In the genomic region with DNA sequence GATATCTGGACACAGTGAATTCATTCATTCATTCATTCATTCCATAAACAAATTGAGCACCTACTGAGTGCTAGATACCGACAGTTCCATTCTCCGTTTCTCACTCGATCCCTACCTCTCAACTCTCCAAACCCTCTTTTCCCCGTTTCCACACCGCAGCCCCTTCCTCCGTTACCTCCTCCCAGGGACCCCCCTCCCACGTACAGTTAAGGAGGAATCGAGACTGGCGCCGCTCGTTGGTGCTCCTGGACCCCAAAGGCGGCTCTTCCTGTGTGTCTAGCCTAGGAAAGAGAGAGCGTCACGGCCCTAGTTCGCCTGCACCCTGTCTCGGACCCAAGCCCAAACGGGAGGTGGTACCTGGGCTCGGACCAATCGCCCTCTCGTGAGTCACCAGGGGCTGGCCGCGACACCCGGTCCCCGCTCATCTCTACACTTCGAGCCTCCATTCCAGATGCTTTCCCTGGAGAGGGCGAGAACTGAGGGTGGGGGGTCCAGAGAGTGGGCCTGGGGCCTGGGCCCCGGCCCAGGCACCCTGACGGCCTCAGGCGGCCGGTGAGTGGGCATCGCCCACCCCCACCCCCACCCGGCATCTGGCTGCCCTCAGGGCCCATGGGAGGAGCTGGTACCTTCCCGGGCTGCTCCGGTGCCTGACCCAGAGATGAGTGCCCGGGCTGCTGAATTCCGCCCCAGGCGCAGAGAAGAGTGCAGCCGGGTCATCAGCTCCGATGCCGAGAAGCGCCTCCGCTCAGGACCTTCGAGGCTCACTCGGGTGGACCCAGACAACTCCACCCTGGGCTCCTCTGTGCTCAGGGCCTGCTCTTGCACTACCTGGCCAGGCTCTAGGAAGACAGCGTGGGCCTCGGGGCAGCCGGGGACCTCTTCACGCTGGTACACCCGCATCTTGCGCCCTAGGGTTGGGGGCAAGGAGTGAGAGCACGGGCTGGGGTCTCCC, we compare ENCODE assay signal across 8 cellular contexts. TPM values are rescaled to one million over a fixed set of nuclear protein-coding genes. Genes with fewer than 3 reads are reported as not detected.
DNase-seq lines count a peak whose midpoint lies in the region; ATAC-seq and TF ChIP-seq lines count a peak whose summit lies in the region.

No MANE protein-coding gene starts in this region.

- H3K4me3 Mint-ChIP-seq in H9 = peak overlapping the region; percentile 82 to 92
- H3K4me3 Mint-ChIP-seq in stimulated activated effector memory CD8-positive, alpha-beta T cell treated with anti-CD3 and anti-CD28 coated beads, Interleukin-12 subunit alpha, Interleukin-12 subunit beta, amount 100 ng/mL, for 72 hours = peak overlapping the region; percentile 87

- no peaks in the 10 kb centered on the region for H4K20me1 ChIP-seq in H9 (ENCODE audit: control insufficient read depth, insufficient read depth, insufficient read length)
- no peaks in the 10 kb centered on the region for H4K20me1 ChIP-seq in hepatocyte (ENCODE audit: insufficient read depth, poor library complexity, severe bottlenecking)

- CTCF ChIA-PET in GM10248 (lab: Yijun Ruan, JAX) = interaction anchor here (1.2 to 1.6 kb wide), 4 partner anchors 10 to 134 kb away, joined by 3 read pairs; a partner anchor contains a TSS

- POLR2A ChIA-PET in GM10248 (lab: Yijun Ruan, JAX) = interaction anchor here (0.5 to 1.0 kb wide), 4 partner anchors 9 to 219 kb away, joined by 3 to 7 read pairs (median 6); no protein-coding TSS in a partner anchor

- H4K5ac ChIP-seq in H9 (ENCODE audit: insufficient read length, low read depth, low read length) = no peak overlapping the region

- H3K27ac Mint-ChIP-seq in H9 = peak overlapping the region; percentile 91 to 97 (median 97); a peak in 6 of 7 replicates
- H3K27ac Mint-ChIP-seq in stimulated activated effector memory CD8-positive, alpha-beta T cell treated with anti-CD3 and anti-CD28 coated beads, Interleukin-12 subunit alpha, Interleukin-12 subunit beta, amount 100 ng/mL, for 72 hours = peak overlapping the region; percentile 95

- no peaks in the 10 kb centered on the region for H3K9me2 ChIP-seq in hepatocyte (replicated peaks; ENCODE audit: insufficient read depth)

- no peak overlapping the region for H3T11ph ChIP-seq in H9 (ENCODE audit: low read length)

- DNase-seq in H9 = peak; percentile 57
- DNase-seq in hepatocyte (ENCODE audit: low spot score) = peak; percentile 21
- no peak for DNase-seq in stimulated activated effector memory CD8-positive, alpha-beta T cell treated with anti-CD3 and anti-CD28 coated beads, Interleukin-12 subunit alpha, Interleukin-12 subunit beta, amount 100 ng/mL, for 72 hours (ENCODE audit: low spot score in 2 of 2)
- DNase-seq in GM10248 (ENCODE audit: extremely low spot score) = no peak
- DNase-seq in GM19238 (ENCODE audit: insufficient read length, low spot score) = no peak
- DNase-seq in activated CD4-positive, CD25-positive, alpha-beta regulatory T cell (lab: John Stamatoyannopoulos, UW) = no peak
- DNase-seq in NCI-H2081 treated with DMSO at 0.1 percent for 48 hours (lab: John Stamatoyannopoulos, UW) = no peak

- H3K4ac ChIP-seq in H9 (ENCODE audit: low read depth, low read length) = no peak overlapping the region

- no peaks in the 10 kb centered on the region for H3K27me3 ChIP-seq in H9 (ENCODE audit: insufficient read depth, low read length)
- H3K27me3 ChIP-seq in hepatocyte = no peaks in the 10 kb centered on the region

- no peaks in the 10 kb centered on the region for H3K9me3 ChIP-seq in H9 (ENCODE audit: control insufficient read depth, low read depth, low read length)
- no peaks in the 10 kb centered on the region for H3K9me3 ChIP-seq in hepatocyte (ENCODE audit: low read depth)

- H4K91ac ChIP-seq in H9 (ENCODE audit: insufficient read length, low read depth, low read length) = no peak overlapping the region

- peak overlapping the region; percentile 8; the same call in 1 of the 2 replicates for H3K14ac ChIP-seq in H9 (ENCODE audit: insufficient read depth, low read length)

- H3K4me3 ChIP-seq in hepatocyte = peak overlapping the region; percentile 16

- H2AK5ac ChIP-seq in H9 (ENCODE audit: insufficient read length, low read length) = no peak overlapping the region

- H3K56ac ChIP-seq in H9 (ENCODE audit: insufficient read length, low read depth, low read length) = no peak overlapping the region

- peak overlapping the region; percentile 6 for H3K18ac ChIP-seq in H9 (ENCODE audit: insufficient read length, low read depth, low read length)

- no peak overlapping the region for H2BK15ac ChIP-seq in H9 (ENCODE audit: low read depth, low read length)

- no peak overlapping the region for H2BK120ac ChIP-seq in H9 (ENCODE audit: low read depth, low read length, poor library complexity, severe bottlenecking)

- no peak for TF ChIP-seq CTCF in H9 (conservative IDR thresholded peaks at IDR 0.05)
- TF ChIP-seq CTCF in VCaP (conservative IDR thresholded peaks at IDR 0.05) = no peak
- TF ChIP-seq CTCF in hepatocyte (IDR thresholded peaks at IDR 0.05; ENCODE audit: poor library complexity) = no peak
- no peak for TF ChIP-seq CTCF in GM10248 (IDR thresholded peaks at IDR 0.05; ENCODE audit: control extremely low read depth, extremely low read depth, low read depth, missing control alignments)

- no peak overlapping the region for H3K23ac ChIP-seq in H9 (ENCODE audit: insufficient read length, low read depth, low read length)

- H3K9me3 Mint-ChIP-seq in H9 = no peaks in the 10 kb centered on the region
- no peaks in the 10 kb centered on the region for H3K9me3 Mint-ChIP-seq in stimulated activated effector memory CD8-positive, alpha-beta T cell treated with anti-CD3 and anti-CD28 coated beads, Interleukin-12 subunit alpha, Interleukin-12 subunit beta, amount 100 ng/mL, for 72 hours

- H3K4me2 ChIP-seq in H9 (ENCODE audit: insufficient read depth, insufficient read length, low read length) (peak overlapping the region; percentile 84), hepatocyte (peak overlapping the region; percentile 81)

- peaks cover 18% of the 10 kb centered on the region for H3K23me2 ChIP-seq in H9 (ENCODE audit: insufficient read length, low read depth, low read length, poor library complexity, severe bottlenecking)

- H3K79me1 ChIP-seq in H9 (ENCODE audit: insufficient read depth, low read depth, low read length, poor library complexity, severe bottlenecking) = peaks cover 2% of the 10 kb centered on the region

- no peak overlapping the region for H2AFZ ChIP-seq in H9 (ENCODE audit: low read length)
- peak overlapping the region; percentile 66 for H2AFZ ChIP-seq in hepatocyte

- no CpG with 5 or more reads among the region's 51 CpGs for WGBS in H9 (ENCODE audit: extremely low coverage, insufficient read length, low lambda C conversion rate)
- 66% methylated on average over 41 of the region's 51 CpGs for WGBS in hepatocyte (ENCODE audit: low lambda C conversion rate, missing lambda C conversion rate)

- H3K36me3 ChIP-seq in hepatocyte (replicated peaks; ENCODE audit: insufficient read depth, low read depth) = no peaks in the 10 kb centered on the region

- peak overlapping the region; percentile 37 for H3K9ac ChIP-seq in H9 (ENCODE audit: extremely low read depth, insufficient read length, low read length)

- H4K8ac ChIP-seq in H9 (replicated peaks; ENCODE audit: insufficient read length, low read depth, low read length) = no peak overlapping the region

- H3K27ac ChIP-seq in H9 (ENCODE audit: insufficient read length, low read depth, low read length) = no peak overlapping the region
- H3K27ac ChIP-seq in VCaP = peak overlapping the region; percentile 77
- H3K27ac ChIP-seq in hepatocyte = peak overlapping the region; percentile 92

- no peaks in the 10 kb centered on the region for H3K27me3 Mint-ChIP-seq in H9 (ENCODE audit: low read depth)

- H2BK20ac ChIP-seq in H9 (ENCODE audit: low read depth, low read length, poor library complexity, severe bottlenecking) = no peak overlapping the region

- no peak overlapping the region for H2BK5ac ChIP-seq in H9 (ENCODE audit: insufficient read length, low read length)

- H3K4me1 ChIP-seq in H9 (ENCODE audit: insufficient read depth, low read length) = peaks cover 6% of the 10 kb centered on the region; the same call in 1 of the 2 replicates
- H3K4me1 ChIP-seq in hepatocyte (ENCODE audit: insufficient read depth) = peaks cover 26% of the 10 kb centered on the region

- H3K36me3 Mint-ChIP-seq in H9 (ENCODE audit: insufficient read depth in 1 of 3, low read depth in 3 of 3) = peaks cover 9 to 27% (median 19%) of the 10 kb centered on the region in 3 experiments; a peak in 6 of 7 replicates
- H3K36me3 Mint-ChIP-seq in stimulated activated effector memory CD8-positive, alpha-beta T cell treated with anti-CD3 and anti-CD28 coated beads, Interleukin-12 subunit alpha, Interleukin-12 subunit beta, amount 100 ng/mL, for 72 hours = peaks cover 15% of the 10 kb centered on the region

- H3K79me2 ChIP-seq in H9 (ENCODE audit: insufficient read depth, low read length) (no peaks in the 10 kb centered on the region; the same call in none of the 2 replicates), hepatocyte (peaks cover 18% of the 10 kb centered on the region)

- peaks cover 33 to 45% of the 10 kb centered on the region in 2 experiments for H3K4me1 Mint-ChIP-seq in H9
- peaks cover 20% of the 10 kb centered on the region for H3K4me1 Mint-ChIP-seq in stimulated activated effector memory CD8-positive, alpha-beta T cell treated with anti-CD3 and anti-CD28 coated beads, Interleukin-12 subunit alpha, Interleukin-12 subunit beta, amount 100 ng/mL, for 72 hours

- no peak for ATAC-seq in stimulated activated effector memory CD8-positive, alpha-beta T cell treated with anti-CD3 and anti-CD28 coated beads, Interleukin-12 subunit alpha, Interleukin-12 subunit beta, amount 100 ng/mL, for 72 hours

- no peak overlapping the region for H2BK12ac ChIP-seq in H9 (ENCODE audit: insufficient read length, low read depth, low read length)

RNA-seq across cellular contexts. Expression of a gene that starts 4.9 kb away (rescaled TPM):
- 18.5 and 21.1 TPM in 2 replicates for total RNA-seq in H9 (2021)
- 15.9 and 21.0 TPM in 2 replicates for total RNA-seq in hepatocyte
- polyA plus RNA-seq in hepatocyte = 24.7 and 24.8 TPM in 2 replicates

RNA-seq across cellular contexts. Expression of a gene that starts 29.4 kb away (rescaled TPM):
- total RNA-seq in H9 (2021) (6.3 and 7.7 TPM in 2 replicates), hepatocyte (5.4 and 6.6 TPM in 2 replicates)
- 2.9 and 6.6 TPM in 2 replicates for polyA plus RNA-seq in hepatocyte

RNA-seq across cellular contexts. Expression of a gene that starts 51.7 kb away (rescaled TPM):
- total RNA-seq in H9 (2021) (32.8 and 33.1 TPM in 2 replicates), hepatocyte (26.7 and 27.3 TPM in 2 replicates)
- polyA plus RNA-seq in hepatocyte = 20.0 and 20.4 TPM in 2 replicates

Comparison
In these comparisons a context has a peak if more than half of its experiments do, and no peak if none do; other contexts are left out.
1. DNase-seq: peak in H9 (single experiment) and hepatocyte (single experiment); none in stimulated activated effector memory CD8-positive, alpha-beta T cell treated with anti-CD3 and anti-CD28 coated beads, Interleukin-12 subunit alpha, Interleukin-12 subunit beta, amount 100 ng/mL, for 72 hours (0 of 2), GM10248 (single experiment), GM19238 (single experiment), activated CD4-positive, CD25-positive, alpha-beta regulatory T cell (0 of 4) and NCI-H2081 treated with DMSO at 0.1 percent for 48 hours (single experiment).